In the genomic region with DNA sequence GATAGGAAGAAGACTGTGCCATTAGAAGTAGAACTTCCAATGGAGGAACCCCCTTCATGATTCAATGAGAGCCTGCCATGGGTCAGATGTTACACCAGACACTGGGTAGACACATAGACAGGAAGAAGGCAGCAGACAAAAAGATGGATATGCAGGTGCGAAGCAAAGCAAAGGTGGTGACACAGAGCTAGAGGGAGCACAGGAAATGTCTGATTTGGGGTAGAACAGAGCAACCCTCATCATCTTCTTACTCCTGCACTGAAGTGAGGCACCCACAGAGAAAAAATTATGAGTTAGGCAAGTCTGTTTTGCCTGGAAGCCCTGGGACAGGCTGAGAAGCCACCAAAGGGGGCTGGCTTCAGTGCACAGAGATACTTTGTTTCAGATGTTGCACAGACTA, we compare ENCODE assay signal across 33 cellular contexts.
"Had no signal": no experiment of that assay in that cellular context is flagged by ENCODE, and none has a peak within 500 bp of the region (broad histone marks: within the 10 kb centered on the region; RNA-seq: fewer than 3 reads in every experiment).

No MANE protein-coding gene starts in this region.

- H3K27ac ChIP-seq: ascending aorta, cardiac muscle cell, VCaP had no signal

- H3K4me3 ChIP-seq: ascending aorta, cardiac muscle cell had no signal

- H3K4me1 ChIP-seq: ascending aorta had no signal

- DNase-seq: activated B cell treated with CpG ODN at 0.5 μM for 24 hours; activated CD4-positive, alpha-beta memory T cell treated with anti-CD3 and anti-CD28 coated beads for 36 hours; activated CD4-positive, alpha-beta T cell treated with anti-CD3 and anti-CD28 coated beads for 4 hours; activated CD4-positive, alpha-beta T cell treated with anti-CD3 and anti-CD28 coated beads, Interleukin-2, amount 10 ng/mL, durations not matched to agents 7 days and 5 days; activated CD4-positive, CD25-positive, alpha-beta regulatory T cell treated with anti-CD3 and anti-CD28 coated beads, Interleukin-2, amount 50 U/mL, for 72 hours; activated CD8-positive, alpha-beta memory T cell treated with anti-CD3 and anti-CD28 coated beads, Interleukin-2, amount 50 U/mL, for 4 hours; activated CD8-positive, alpha-beta T cell treated with anti-CD3 and anti-CD28 coated beads for 36 hours; activated effector memory CD4-positive, alpha-beta T cell treated with anti-CD3 and anti-CD28 coated beads, Interleukin-2, amount 50 U/mL, for 16 hours; activated gamma-delta T cell treated with Interleukin-2 at 50 U/mL for 16 hours; activated naive CD4-positive, alpha-beta T cell; activated naive CD4-positive, alpha-beta T cell treated with anti-CD3 and anti-CD28 coated beads for 36 hours; activated naive CD4-positive, alpha-beta T cell treated with anti-CD3 and anti-CD28 coated beads, Interleukin-2, amount 50 U/mL, for 16 hours; activated naive CD8-positive, alpha-beta T cell treated with anti-CD3 and anti-CD28 coated beads for 36 hours; activated T-cell treated with anti-CD3 and anti-CD28 coated beads for 4 hours; activated T-cell treated with anti-CD3 and anti-CD28 coated beads, Interleukin-2, amount 50 U/mL, for 1 hour; activated T-cell treated with anti-CD3 and anti-CD28 coated beads, Interleukin-2, amount 50 U/mL, for 4 hours; activated T-cell treated with anti-CD3 and anti-CD28 coated beads, Interleukin-2, amount 50 U/mL, for 72 hours; amygdala; anterior cingulate cortex; caudate nucleus; cerebellar nuclear complex; SW 1271; T-helper 2 cell; T1000 had no signal

- H3K4me1 Mint-ChIP-seq: activated B cell treated with CpG ODN at 0.5 μM for 24 hours; activated T-helper 17 cell treated with anti-CD3 and anti-CD28 coated beads, Interleukin-2, amount 50 U/mL, for 72 hours; brain had no signal

- H3K4me3 Mint-ChIP-seq: activated B cell treated with CpG ODN at 0.5 μM for 24 hours; activated CD4-positive, alpha-beta memory T cell treated with anti-CD3 and anti-CD28 coated beads for 36 hours; activated CD4-positive, alpha-beta T cell treated with anti-CD3 and anti-CD28 coated beads, Interleukin-2, amount 10 ng/mL, durations not matched to agents 7 days and 5 days; activated CD8-positive, alpha-beta T cell treated with anti-CD3 and anti-CD28 coated beads for 36 hours; activated naive CD4-positive, alpha-beta T cell treated with anti-CD3 and anti-CD28 coated beads for 36 hours; activated naive CD8-positive, alpha-beta T cell treated with anti-CD3 and anti-CD28 coated beads for 36 hours; activated T-cell treated with anti-CD3 and anti-CD28 coated beads, Interleukin-2, amount 50 U/mL, for 4 hours; activated T-cell treated with anti-CD3 and anti-CD28 coated beads, Interleukin-2, amount 50 U/mL, for 72 hours; activated T-helper 1 cell treated with anti-CD3 and anti-CD28 coated beads, Interleukin-12 subunit alpha, Interleukin-12 subunit beta, Interleukin-2, Interleukin-4 antibody, amounts not matched to agents 30 ng/mL and 10 ng/mL and 1 ng/mL, durations not matched to agents 14 hours and 24 hours and 36 hours; activated T-helper 17 cell treated with anti-CD3 and anti-CD28 coated beads, Interleukin-2, amount 50 U/mL, for 72 hours; brain; central memory CD8-positive, alpha-beta T cell; T-helper 2 cell treated with Interferon-gamma antibody and Interleukin-4, amounts not matched to agents 5 μg/mL and 100 μg/mL, for 36 hours had no signal

- H3K27ac Mint-ChIP-seq: activated B cell treated with CpG ODN at 0.5 μM for 24 hours; activated CD4-positive, alpha-beta memory T cell treated with anti-CD3 and anti-CD28 coated beads for 36 hours; activated CD4-positive, alpha-beta T cell treated with anti-CD3 and anti-CD28 coated beads, Interleukin-2, amount 10 ng/mL, durations not matched to agents 7 days and 5 days; activated CD8-positive, alpha-beta T cell treated with anti-CD3 and anti-CD28 coated beads for 36 hours; activated naive CD4-positive, alpha-beta T cell treated with anti-CD3 and anti-CD28 coated beads for 36 hours; activated naive CD4-positive, alpha-beta T cell treated with anti-CD3 and anti-CD28 coated beads, Interleukin-2, amount 50 U/mL, for 72 hours; activated naive CD8-positive, alpha-beta T cell treated with anti-CD3 and anti-CD28 coated beads for 36 hours; activated T-cell treated with anti-CD3 and anti-CD28 coated beads, Interleukin-2, amount 50 U/mL, for 72 hours; activated T-helper 1 cell treated with anti-CD3 and anti-CD28 coated beads, Interleukin-12 subunit alpha, Interleukin-12 subunit beta, Interleukin-2, Interleukin-4 antibody, amounts not matched to agents 30 ng/mL and 10 ng/mL and 1 ng/mL, durations not matched to agents 14 hours and 24 hours and 36 hours; activated T-helper 17 cell treated with anti-CD3 and anti-CD28 coated beads, Interleukin-2, amount 50 U/mL, for 72 hours; brain; T-helper 2 cell treated with Interferon-gamma antibody and Interleukin-4, amounts not matched to agents 5 μg/mL and 100 μg/mL, for 36 hours had no signal

- H3K36me3 Mint-ChIP-seq: activated CD4-positive, alpha-beta memory T cell treated with anti-CD3 and anti-CD28 coated beads for 36 hours; brain had no signal

- H3K36me3 ChIP-seq: ascending aorta, cardiac muscle cell had no signal

- ATAC-seq: activated CD8-positive, alpha-beta T cell treated with anti-CD3 and anti-CD28 coated beads for 36 hours; activated T-cell treated with anti-CD3 and anti-CD28 coated beads, Interleukin-2, amount 50 U/mL, for 4 hours; activated T-cell treated with anti-CD3 and anti-CD28 coated beads, Interleukin-2, amount 50 U/mL, for 72 hours; activated T-helper 17 cell treated with anti-CD3 and anti-CD28 coated beads, Interleukin-2, amount 50 U/mL, for 72 hours had no signal

- H3K27me3 ChIP-seq: ascending aorta, cardiac muscle cell had no signal

- H3K27me3 Mint-ChIP-seq: central memory CD8-positive, alpha-beta T cell had no signal
